Comparison of ENCODE assay signal across 14 cellular contexts in the genomic region with DNA sequence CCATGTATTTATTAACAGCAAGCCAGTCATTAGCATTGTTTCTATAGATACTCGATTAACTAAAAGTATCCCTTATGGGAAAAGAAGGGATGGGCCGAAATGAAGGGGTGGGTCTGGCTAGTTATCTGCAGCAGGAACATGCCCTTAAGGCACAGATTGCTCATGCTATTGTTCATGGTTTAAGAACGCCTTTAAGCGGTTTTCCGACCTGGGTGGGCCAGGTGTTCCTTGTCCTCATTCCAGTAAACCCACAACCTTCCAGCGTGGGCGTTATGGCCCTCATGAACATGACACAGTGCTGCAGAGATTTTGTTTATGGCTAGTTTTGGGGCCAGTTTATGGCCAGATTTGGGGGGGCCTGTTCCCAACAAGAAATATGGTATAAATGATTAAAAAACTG. TPM values are rescaled to one million over a fixed set of nuclear protein-coding genes. Genes with fewer than 3 reads are reported as not detected.
DNase-seq lines count a peak whose midpoint lies in the region; FAIRE-seq and TF ChIP-seq lines count a peak whose summit lies in the region.
"Not testable (repeated sequence)": the region's sequence is repeated elsewhere in the genome, so short reads cannot be mapped to it uniquely, and the experiment has no call there.
"Had no signal": no experiment of that assay in that cellular context is flagged by ENCODE, and none has a peak within 500 bp of the region (broad histone marks: within the 10 kb centered on the region; RNA-seq: fewer than 3 reads in every experiment).

No MANE protein-coding gene starts in this region.

- H3K9me3 Mint-ChIP-seq in MCF 10A (ENCODE audit: unreplicated experiment): peaks cover 11% of the 10 kb centered on the region
- H3K9me3 Mint-ChIP-seq in osteocyte (ENCODE audit: unreplicated experiment): not testable (repeated sequence)

- DNase-seq in MCF 10A (ENCODE audit: unreplicated experiment): peak; percentile 38
- DNase-seq in epithelial cell of esophagus (ENCODE audit: low read depth): peak; percentile 38
- DNase-seq in keratinocyte (ENCODE audit: low read depth, low spot score): peak; percentile 55
- peak; percentile 40 for DNase-seq in osteocyte (ENCODE audit: extremely low spot score, unreplicated experiment)
- peak; percentile 52 for DNase-seq in posterior vena cava (ENCODE audit: low spot score)

- not testable (repeated sequence) for H3K4me1 Mint-ChIP-seq in MCF 10A (ENCODE audit: insufficient read depth, unreplicated experiment); osteocyte (ENCODE audit: unreplicated experiment)

- not testable (repeated sequence) for H3K4me1 ChIP-seq in keratinocyte (ENCODE audit: control insufficient read depth, extremely low read depth, insufficient read depth, low read length)

- not testable (repeated sequence) for H3K27ac ChIP-seq in keratinocyte (ENCODE audit: control insufficient read depth, insufficient read depth, low read length)

- BruUV-seq in MCF 10A (replicated peaks; lab: Mats Ljungman, UMichigan): not testable (repeated sequence)

- H3K27ac Mint-ChIP-seq in MCF 10A (ENCODE audit: low read depth, unreplicated experiment); osteocyte (ENCODE audit: unreplicated experiment): not testable (repeated sequence)

- POLR2A ChIA-PET in MCF 10A (lab: Yijun Ruan, JAX): not testable (repeated sequence)

- H2AFZ ChIP-seq in keratinocyte (ENCODE audit: control insufficient read depth, low read length): not testable (repeated sequence)

- H3K9me1 ChIP-seq in keratinocyte (ENCODE audit: control insufficient read depth, extremely low read depth, insufficient read depth, low read length): not testable (repeated sequence)

- H3K79me2 ChIP-seq in keratinocyte (ENCODE audit: control insufficient read depth, insufficient read depth, low read length): not testable (repeated sequence)

- dilution Hi-C loops in keratinocyte (cut with MboI; ENCODE audit: extremely low pct_ligation_motif_present, low sequenced_read_pairs): not testable (repeated sequence)

- H3K27me3 Mint-ChIP-seq in MCF 10A (ENCODE audit: insufficient read depth, unreplicated experiment); osteocyte (ENCODE audit: unreplicated experiment): not testable (repeated sequence)

- not testable (repeated sequence) for FAIRE-seq in keratinocyte (lab: Jason Lieb, UNC)

- not testable (repeated sequence) for H3K4me2 ChIP-seq in keratinocyte (ENCODE audit: control insufficient read depth, extremely low read depth, insufficient read depth, low read depth, low read length)

- CTCF ChIA-PET in MCF 10A (lab: Yijun Ruan, JAX): not testable (repeated sequence)

- TF ChIP-seq CTCF in MCF 10A (IDR thresholded peaks at IDR 0.05; ENCODE audit: unreplicated experiment); epithelial cell of esophagus (IDR thresholded peaks at IDR 0.05; ENCODE audit: insufficient read depth, low read depth, low read length, missing control alignments); keratinocyte (optimal IDR thresholded peaks at IDR 0.05 in 1 of 3, IDR thresholded peaks at IDR 0.05 in 1 of 3, conservative IDR thresholded peaks at IDR 0.05 in 1 of 3; ENCODE audit: extremely low read depth in 1 of 3, insufficient read depth in 2 of 3, low read length in 3 of 3); osteocyte (IDR thresholded peaks at IDR 0.05): not testable (repeated sequence)

- not testable (repeated sequence) for H3K4me3 ChIP-seq in epithelial cell of esophagus (ENCODE audit: low read length); keratinocyte (ENCODE audit: control insufficient read depth in 2 of 3, extremely low read depth in 1 of 3, insufficient read depth in 2 of 3, low read depth in 1 of 3, low read length in 3 of 3)

- not testable (repeated sequence) for H3K9ac ChIP-seq in keratinocyte (ENCODE audit: control insufficient read depth, extremely low read depth, insufficient read depth, low read length)

- not testable (repeated sequence) for H4K20me1 ChIP-seq in keratinocyte (ENCODE audit: control insufficient read depth, extremely low read depth, insufficient read depth, low read length)

- not testable (repeated sequence) for H3K27me3 ChIP-seq in keratinocyte (ENCODE audit: control insufficient read depth, extremely low read depth, insufficient read depth, low read length)

- not testable (repeated sequence) for H3K36me3 Mint-ChIP-seq in MCF 10A (ENCODE audit: insufficient read depth, unreplicated experiment); osteocyte (ENCODE audit: unreplicated experiment)

- not testable (repeated sequence) for H3K9me3 ChIP-seq in keratinocyte (ENCODE audit: control insufficient read depth, low read depth, low read length)

- not testable (repeated sequence) for H3K36me3 ChIP-seq in keratinocyte (ENCODE audit: control insufficient read depth in 2 of 2, extremely low read depth in 1 of 2, insufficient read depth in 2 of 2, low read length in 2 of 2)

- intact Hi-C loops in MCF 10A (cut with micrococcal nuclease); posterior vena cava (cut with DNase I): not testable (repeated sequence)

- not testable (repeated sequence) for H3K4me3 Mint-ChIP-seq in MCF 10A (ENCODE audit: unreplicated experiment); osteocyte (ENCODE audit: unreplicated experiment)

RNA-seq across cellular contexts. Expression of a gene that starts 7.6 kb away (rescaled TPM):
- total RNA-seq in MCF 10A (2022) (not detected in 2 replicates), osteocyte (not detected in 2 replicates), posterior vena cava (not detected)
- polyA plus RNA-seq in keratinocyte: not detected in 3 replicates
- polyA plus RNA-seq in keratinocyte (2011; ENCODE audit: low read depth): not detected
- not detected in 2 replicates for polyA plus RNA-seq in keratinocyte (2011; cell fraction: cytosol; rRNA removed)
- not detected in 2 replicates for polyA plus RNA-seq in keratinocyte (2011; cell fraction: nucleus; rRNA removed)
- polyA plus RNA-seq in keratinocyte (2012; ENCODE audit: low replicate concordance): not detected in 2 replicates
- not detected in 3 replicates for polyA minus RNA-seq in keratinocyte
- not detected for polyA minus RNA-seq in keratinocyte (2011; cell fraction: cytosol; rRNA and poly(A)+ RNA removed)
- polyA minus RNA-seq in keratinocyte (2011; cell fraction: nucleus; rRNA and poly(A)+ RNA removed): not detected in 2 replicates
- total RNA-seq: A673; CD4-positive, alpha-beta memory T cell; CD4-positive, CD25-positive, alpha-beta regulatory T cell; CD8-positive, alpha-beta memory T cell; Daoy; G401; GM12878 had no signal
- polyA plus RNA-seq: AG04450; CD14-positive monocyte; CD4-positive, alpha-beta memory T cell; CD4-positive, CD25-positive, alpha-beta regulatory T cell; CD8-positive, alpha-beta memory T cell; GM12878 had no signal

RNA-seq across cellular contexts. Expression of a gene that starts 8.7 kb away (rescaled TPM):
- total RNA-seq in MCF 10A (2022) (not detected in 2 replicates), osteocyte (not detected in 2 replicates), posterior vena cava (not detected)
- not detected in 3 replicates for polyA plus RNA-seq in keratinocyte
- polyA plus RNA-seq in keratinocyte (2011; ENCODE audit: low read depth): not detected
- not detected in 2 replicates for polyA plus RNA-seq in keratinocyte (2011; cell fraction: cytosol; rRNA removed)
- not detected in 2 replicates for polyA plus RNA-seq in keratinocyte (2011; cell fraction: nucleus; rRNA removed)
- polyA plus RNA-seq in keratinocyte (2012; ENCODE audit: low replicate concordance): not detected in 2 replicates
- polyA minus RNA-seq in keratinocyte: not detected in 3 replicates
- not detected for polyA minus RNA-seq in keratinocyte (2011; cell fraction: cytosol; rRNA and poly(A)+ RNA removed)
- not detected in 2 replicates for polyA minus RNA-seq in keratinocyte (2011; cell fraction: nucleus; rRNA and poly(A)+ RNA removed)
- total RNA-seq: A673; CD4-positive, alpha-beta memory T cell; CD4-positive, CD25-positive, alpha-beta regulatory T cell; CD8-positive, alpha-beta memory T cell; Daoy; GM12878 had no signal
- polyA plus RNA-seq: AG04450; CD14-positive monocyte; CD4-positive, alpha-beta memory T cell; CD4-positive, CD25-positive, alpha-beta regulatory T cell; CD8-positive, alpha-beta memory T cell; GM12878 had no signal

RNA-seq across cellular contexts. Expression of a gene that starts 14.0 kb away (rescaled TPM):
- total RNA-seq in MCF 10A (2022) (not detected in 2 replicates), osteocyte (not detected in 2 replicates), posterior vena cava (not detected)
- not detected in 3 replicates for polyA plus RNA-seq in keratinocyte
- not detected for polyA plus RNA-seq in keratinocyte (2011; ENCODE audit: low read depth)
- not detected in 2 replicates for polyA plus RNA-seq in keratinocyte (2011; cell fraction: cytosol; rRNA removed)
- polyA plus RNA-seq in keratinocyte (2011; cell fraction: nucleus; rRNA removed): not detected in 2 replicates
- polyA plus RNA-seq in keratinocyte (2012; ENCODE audit: low replicate concordance): not detected in 2 replicates
- polyA minus RNA-seq in keratinocyte: not detected in 3 replicates
- polyA minus RNA-seq in keratinocyte (2011; cell fraction: cytosol; rRNA and poly(A)+ RNA removed): not detected
- polyA minus RNA-seq in keratinocyte (2011; cell fraction: nucleus; rRNA and poly(A)+ RNA removed): not detected in 2 replicates
- total RNA-seq: A673; CD4-positive, alpha-beta memory T cell; CD8-positive, alpha-beta memory T cell; Daoy; G401; GM12878 had no signal
- polyA plus RNA-seq: AG04450; CD14-positive monocyte; CD4-positive, alpha-beta memory T cell; CD4-positive, CD25-positive, alpha-beta regulatory T cell; CD8-positive, alpha-beta memory T cell; GM12878 had no signal

RNA-seq across cellular contexts. Expression of a gene that starts 25.1 kb away (rescaled TPM):
- total RNA-seq in MCF 10A (2022): not detected in 2 replicates
- polyA plus RNA-seq in keratinocyte: not detected in 3 replicates
- not detected for polyA plus RNA-seq in keratinocyte (2011; ENCODE audit: low read depth)
- not detected in 2 replicates for polyA plus RNA-seq in keratinocyte (2011; cell fraction: cytosol; rRNA removed)
- not detected in 2 replicates for polyA plus RNA-seq in keratinocyte (2011; cell fraction: nucleus; rRNA removed)
- not detected in 2 replicates for polyA plus RNA-seq in keratinocyte (2012; ENCODE audit: low replicate concordance)
- polyA minus RNA-seq in keratinocyte: not detected in 3 replicates
- polyA minus RNA-seq in keratinocyte (2011; cell fraction: cytosol; rRNA and poly(A)+ RNA removed): not detected
- polyA minus RNA-seq in keratinocyte (2011; cell fraction: nucleus; rRNA and poly(A)+ RNA removed): not detected in 2 replicates
- not detected in 2 replicates for total RNA-seq in osteocyte
- total RNA-seq in posterior vena cava: not detected
- total RNA-seq: A673; CD4-positive, alpha-beta memory T cell; CD4-positive, CD25-positive, alpha-beta regulatory T cell; CD8-positive, alpha-beta memory T cell; Daoy; G401; GM12878 had no signal
- polyA plus RNA-seq: AG04450; CD14-positive monocyte; CD4-positive, alpha-beta memory T cell; CD4-positive, CD25-positive, alpha-beta regulatory T cell; CD8-positive, alpha-beta memory T cell; GM12878 had no signal

RNA-seq across cellular contexts. Expression of a gene that starts 51.5 kb away (rescaled TPM):
- not detected in 2 replicates for total RNA-seq in MCF 10A (2022)
- polyA plus RNA-seq in keratinocyte: not detected in 3 replicates
- polyA plus RNA-seq in keratinocyte (2011; ENCODE audit: low read depth): not detected
- polyA plus RNA-seq in keratinocyte (2011; cell fraction: cytosol; rRNA removed): not detected in 2 replicates
- polyA plus RNA-seq in keratinocyte (2011; cell fraction: nucleus; rRNA removed): not detected in 2 replicates
- not detected in 2 replicates for polyA plus RNA-seq in keratinocyte (2012; ENCODE audit: low replicate concordance)
- polyA minus RNA-seq in keratinocyte: not detected in 3 replicates
- not detected for polyA minus RNA-seq in keratinocyte (2011; cell fraction: cytosol; rRNA and poly(A)+ RNA removed)
- polyA minus RNA-seq in keratinocyte (2011; cell fraction: nucleus; rRNA and poly(A)+ RNA removed): not detected in 2 replicates
- not detected in 2 replicates for total RNA-seq in osteocyte
- total RNA-seq in posterior vena cava: not detected
- total RNA-seq: A673; CD4-positive, alpha-beta memory T cell; CD4-positive, CD25-positive, alpha-beta regulatory T cell; CD8-positive, alpha-beta memory T cell; Daoy; GM12878 had no signal
- polyA plus RNA-seq: AG04450; CD14-positive monocyte; CD4-positive, alpha-beta memory T cell; CD4-positive, CD25-positive, alpha-beta regulatory T cell; CD8-positive, alpha-beta memory T cell; GM12878 had no signal
